ENCODE assay signal across 22 cellular contexts in genomic region chr3:99869621-99870020, GRCh38. TPM values are rescaled to one million over a fixed set of nuclear protein-coding genes. Genes with fewer than 3 reads are reported as not detected.
DNase-seq lines count a peak whose midpoint lies in the region; ATAC-seq and TF ChIP-seq lines count a peak whose summit lies in the region.
"Had no signal": no experiment of that assay in that cellular context is flagged by ENCODE, and none has a peak within 500 bp of the region (broad histone marks: within the 10 kb centered on the region; RNA-seq: fewer than 3 reads in every experiment).

No MANE protein-coding gene starts in this region.

- peak overlapping the region; percentile 8 for H3K27ac Mint-ChIP-seq in T-helper 1 cell treated with Interleukin-12 subunit alpha and Interleukin-12 subunit beta and Interleukin-4 antibody, amounts not matched to agents 30 μg/mL and 1 μg/mL, for 36 hours
- H3K27ac Mint-ChIP-seq: effector memory CD8-positive, alpha-beta T cell; naive B cell had no signal

- H3K36me3 ChIP-seq in gastroesophageal sphincter (no peaks in the 10 kb centered on the region), sigmoid colon (peaks cover 0 to 7% (median 0%) of the 10 kb centered on the region in 4 donors), urinary bladder (ENCODE audit: insufficient read depth) (no peaks in the 10 kb centered on the region)
- H3K36me3 ChIP-seq: left lung had no signal

- no peak overlapping the region for H3K4me3 ChIP-seq in gastroesophageal sphincter
- H3K4me3 ChIP-seq in sigmoid colon = peak overlapping the region in 1 of 4 donors; percentile 11
- no peak overlapping the region for H3K4me3 ChIP-seq in urinary bladder (ENCODE audit: low read depth, low read length)
- H3K4me3 ChIP-seq: BLaER1, GM12878, left lung had no signal

- H3K4me1 Mint-ChIP-seq in T-helper 1 cell treated with Interleukin-12 subunit alpha and Interleukin-12 subunit beta and Interleukin-4 antibody, amounts not matched to agents 30 μg/mL and 1 μg/mL, for 36 hours (ENCODE audit: low read depth) = peaks cover 71% of the 10 kb centered on the region

- 26% methylated on average over 1 of the region's 1 CpG; no CpG with 5 or more reads in 1 of the 2 donors for WGBS in gastroesophageal sphincter (ENCODE audit: low coverage in 1 of 2), 2 donors
- WGBS in sigmoid colon, 2 donors = 80 to 86% methylated on average over 1 of the region's 1 CpG
- WGBS in urinary bladder = 35% methylated on average over 1 of the region's 1 CpG

- DNase-seq in T-helper 1 cell = no peak
- DNase-seq in sigmoid colon = no peak
- no peak for DNase-seq in putamen (ENCODE audit: low spot score)
- no peak for DNase-seq in NCI-H2081 treated with DMSO at 0.1 percent for 48 hours (lab: John Stamatoyannopoulos, UW)
- DNase-seq: 8988T; central memory CD4-positive, alpha-beta T cell; effector memory CD8-positive, alpha-beta T cell; GDM1; left lung; naive B cell; NCI-H1092; NCI-H2107; NCI-H524 treated with DMSO at 0.1 percent for 48 hours; posterior cingulate gyrus; SHP77 treated with DMSO at 0.1 percent for 48 hours; stimulated activated CD4-positive, alpha-beta T cell treated with anti-CD3 and anti-CD28 coated beads, Interleukin-1b, Interleukin-23, amount 100 ng/mL, for 48 hours had no signal

- intact Hi-C loops in sigmoid colon (cut with DNase I) = loop anchor here (5.0 kb wide), 1 partner anchor 88 kb away; no protein-coding TSS in a partner anchor

- ATAC-seq in gastroesophageal sphincter (no peak), HG03442 (IDR thresholded peaks at IDR 0.05; ENCODE audit: unreplicated experiment) (no peak)
- ATAC-seq: effector memory CD8-positive, alpha-beta T cell; GM12878; left lung had no signal

- H3K9me3 ChIP-seq in gastroesophageal sphincter = no peaks in the 10 kb centered on the region
- H3K9me3 ChIP-seq in sigmoid colon = no peaks in the 10 kb centered on the region
- H3K9me3 ChIP-seq: BLaER1, left lung had no signal

- no peaks in the 10 kb centered on the region for H3K27me3 ChIP-seq in gastroesophageal sphincter
- H3K27me3 ChIP-seq in sigmoid colon = no peaks in the 10 kb centered on the region
- H3K27me3 ChIP-seq: left lung had no signal

- TF ChIP-seq EP300 in gastroesophageal sphincter (IDR thresholded peaks at IDR 0.05) (no peak), sigmoid colon (IDR thresholded peaks at IDR 0.05) (no peak)

- no peaks in the 10 kb centered on the region for H3K9me3 Mint-ChIP-seq in T-helper 1 cell treated with Interleukin-12 subunit alpha and Interleukin-12 subunit beta and Interleukin-4 antibody, amounts not matched to agents 30 μg/mL and 1 μg/mL, for 36 hours
- H3K9me3 Mint-ChIP-seq: effector memory CD8-positive, alpha-beta T cell; naive B cell had no signal

- TF ChIP-seq CTCF in gastroesophageal sphincter (IDR thresholded peaks at IDR 0.05) (no peak), sigmoid colon (IDR thresholded peaks at IDR 0.05) (no peak)

- H3K27me3 Mint-ChIP-seq in T-helper 1 cell treated with Interleukin-12 subunit alpha and Interleukin-12 subunit beta and Interleukin-4 antibody, amounts not matched to agents 30 μg/mL and 1 μg/mL, for 36 hours (ENCODE audit: low read depth) = no peaks in the 10 kb centered on the region
- H3K27me3 Mint-ChIP-seq: effector memory CD8-positive, alpha-beta T cell; naive B cell had no signal

- H3K4me3 Mint-ChIP-seq in T-helper 1 cell treated with Interleukin-12 subunit alpha and Interleukin-12 subunit beta and Interleukin-4 antibody, amounts not matched to agents 30 μg/mL and 1 μg/mL, for 36 hours = no peak overlapping the region
- H3K4me3 Mint-ChIP-seq: effector memory CD8-positive, alpha-beta T cell; naive B cell had no signal

- H3K27ac ChIP-seq in gastroesophageal sphincter = peak overlapping the region; percentile 74 to 97 (median 94)
- peak overlapping the region; percentile 90 to 95 (median 93) for H3K27ac ChIP-seq in sigmoid colon
- peak overlapping the region; percentile 18 for H3K27ac ChIP-seq in urinary bladder (ENCODE audit: low read depth)
- H3K27ac ChIP-seq: BLaER1 had no signal

- no peak for TF ChIP-seq POLR2A in gastroesophageal sphincter (IDR thresholded peaks at IDR 0.05)
- no peak for TF ChIP-seq POLR2A in sigmoid colon (IDR thresholded peaks at IDR 0.05)

- peaks cover 26% of the 10 kb centered on the region for H3K36me3 Mint-ChIP-seq in T-helper 1 cell treated with Interleukin-12 subunit alpha and Interleukin-12 subunit beta and Interleukin-4 antibody, amounts not matched to agents 30 μg/mL and 1 μg/mL, for 36 hours (ENCODE audit: low read depth)
- H3K36me3 Mint-ChIP-seq: naive B cell had no signal

- H3K4me1 ChIP-seq in gastroesophageal sphincter = peaks cover 37 to 89% (median 37%) of the 10 kb centered on the region in 3 donors
- peaks cover 4 to 92% (median 79%) of the 10 kb centered on the region in 4 donors for H3K4me1 ChIP-seq in sigmoid colon
- H3K4me1 ChIP-seq in urinary bladder (ENCODE audit: insufficient read depth) = no peaks in the 10 kb centered on the region

RNA-seq across cellular contexts. Expression of gene CMSS1, which starts 52.0 kb away (rescaled TPM):
- 10 to 100 TPM; 15.2 to 20.8 (median 16.6) TPM for total RNA-seq in gastroesophageal sphincter
- 10 to 100 TPM; 11.1 to 19.4 (median 16.6) TPM for total RNA-seq in sigmoid colon
- polyA plus RNA-seq in sigmoid colon = 10 to 100 TPM in 1 of 3 donors, 1 to 10 TPM in 2; 6.0 to 19.2 (median 7.6) TPM
- total RNA-seq in urinary bladder = 14.7 TPM
- polyA plus RNA-seq in urinary bladder = 25.0 TPM

Comparison
In these comparisons a context has a peak if more than half of its experiments do, and no peak if none do; other contexts are left out.
1. H3K27ac ChIP-seq: peak in every context shown above with its lines; median percentile 94 in gastroesophageal sphincter; 93 in sigmoid colon; 18 in urinary bladder.